1 cellular context compared by ENCODE assay signal in genomic region chr20:44532981-44533331, GRCh38.
TF ChIP-seq lines count a peak whose summit lies in the region.

No MANE protein-coding gene starts in this region.

TF ChIP-seq in neural cell, 6 proteins besides CTCF, POLR2A, EP300 and RAD21 (continued from another document):
- no peak for TF ChIP-seq EZH2 (IDR thresholded peaks at IDR 0.05; ENCODE audit: borderline replicate concordance, insufficient read depth, low read length, poor library complexity, severe bottlenecking)
